Comparison of ENCODE assay signal across 36 cellular contexts in genomic region chr12:84811291-84811690, GRCh38.
"Had no signal": no experiment of that assay in that cellular context is flagged by ENCODE, and none has a peak within 500 bp of the region (broad histone marks: within the 10 kb centered on the region; RNA-seq: fewer than 3 reads in every experiment).

No MANE protein-coding gene starts in this region.

- H3K9me3 Mint-ChIP-seq: activated CD4-positive, alpha-beta memory T cell treated with anti-CD3 and anti-CD28 coated beads, Interleukin-2, amount 10 ng/mL, durations not matched to agents 7 days and 5 days; activated naive CD8-positive, alpha-beta T cell treated with anti-CD3 and anti-CD28 coated beads for 36 hours; activated T-cell treated with anti-CD3 and anti-CD28 coated beads, Interleukin-2, amount 50 U/mL, for 72 hours; activated T-helper 17 cell treated with anti-CD3 and anti-CD28 coated beads, Interleukin-2, amount 50 U/mL, for 72 hours had no signal

- FAIRE-seq: bronchial epithelial cell had no signal

- H3K4me3 Mint-ChIP-seq: activated CD4-positive, alpha-beta memory T cell treated with anti-CD3 and anti-CD28 coated beads, Interleukin-2, amount 10 ng/mL, durations not matched to agents 7 days and 5 days; activated CD8-positive, alpha-beta memory T cell treated with anti-CD3 and anti-CD28 coated beads, Interleukin-2, amount 10 ng/mL, durations not matched to agents 7 days and 5 days; activated naive CD8-positive, alpha-beta T cell treated with anti-CD3 and anti-CD28 coated beads for 36 hours; activated T-cell treated with anti-CD3 and anti-CD28 coated beads, Interleukin-2, amount 50 U/mL, for 72 hours; activated T-helper 17 cell treated with anti-CD3 and anti-CD28 coated beads, Interleukin-2, amount 50 U/mL, for 72 hours had no signal

- H3K36me3 Mint-ChIP-seq: activated CD8-positive, alpha-beta memory T cell treated with anti-CD3 and anti-CD28 coated beads, Interleukin-2, amount 10 ng/mL, durations not matched to agents 7 days and 5 days; activated naive CD8-positive, alpha-beta T cell treated with anti-CD3 and anti-CD28 coated beads for 36 hours had no signal

- H3K27ac Mint-ChIP-seq: activated CD4-positive, alpha-beta memory T cell treated with anti-CD3 and anti-CD28 coated beads, Interleukin-2, amount 10 ng/mL, durations not matched to agents 7 days and 5 days; activated CD8-positive, alpha-beta memory T cell treated with anti-CD3 and anti-CD28 coated beads, Interleukin-2, amount 10 ng/mL, durations not matched to agents 7 days and 5 days; activated naive CD8-positive, alpha-beta T cell treated with anti-CD3 and anti-CD28 coated beads for 36 hours; activated T-cell treated with anti-CD3 and anti-CD28 coated beads, Interleukin-2, amount 50 U/mL, for 72 hours; activated T-helper 17 cell treated with anti-CD3 and anti-CD28 coated beads, Interleukin-2, amount 50 U/mL, for 72 hours had no signal

- ATAC-seq: activated CD8-positive, alpha-beta memory T cell treated with anti-CD3 and anti-CD28 coated beads, Interleukin-2, amount 10 ng/mL, durations not matched to agents 7 days and 5 days; activated T-cell treated with anti-CD3 and anti-CD28 coated beads, Interleukin-2, amount 50 U/mL, for 72 hours; activated T-helper 17 cell treated with anti-CD3 and anti-CD28 coated beads, Interleukin-2, amount 50 U/mL, for 72 hours; body of pancreas; PC-3 had no signal

- H3K4me1 Mint-ChIP-seq: activated CD4-positive, alpha-beta memory T cell treated with anti-CD3 and anti-CD28 coated beads, Interleukin-2, amount 10 ng/mL, durations not matched to agents 7 days and 5 days; activated CD8-positive, alpha-beta memory T cell treated with anti-CD3 and anti-CD28 coated beads, Interleukin-2, amount 10 ng/mL, durations not matched to agents 7 days and 5 days; activated naive CD8-positive, alpha-beta T cell treated with anti-CD3 and anti-CD28 coated beads for 36 hours; activated T-helper 17 cell treated with anti-CD3 and anti-CD28 coated beads, Interleukin-2, amount 50 U/mL, for 72 hours had no signal

- H3K9me3 ChIP-seq: ascending aorta, body of pancreas, Peyer's patch had no signal

- H3K4me1 ChIP-seq: ascending aorta, body of pancreas, Peyer's patch had no signal

- H3K27me3 ChIP-seq: ascending aorta, body of pancreas, Peyer's patch had no signal

- H3K27ac ChIP-seq: ascending aorta, body of pancreas, Peyer's patch, WERI-Rb-1 had no signal

- H3K4me3 ChIP-seq: ascending aorta, body of pancreas, Peyer's patch had no signal

- DNase-seq: activated CD4-positive, alpha-beta memory T cell treated with anti-CD3 and anti-CD28 coated beads, Interleukin-2, amount 10 ng/mL, durations not matched to agents 7 days and 5 days; activated CD4-positive, alpha-beta T cell treated with anti-CD3 and anti-CD28 coated beads for 1 hour; activated CD4-positive, alpha-beta T cell treated with anti-CD3 and anti-CD28 coated beads for 48 hours; activated CD4-positive, CD25-positive, alpha-beta regulatory T cell; activated CD8-positive, alpha-beta memory T cell treated with anti-CD3 and anti-CD28 coated beads for 24 hours; activated CD8-positive, alpha-beta memory T cell treated with anti-CD3 and anti-CD28 coated beads, Interleukin-2, amount 10 ng/mL, durations not matched to agents 7 days and 5 days; activated CD8-positive, alpha-beta memory T cell treated with anti-CD3 and anti-CD28 coated beads, Interleukin-2, amount 50 U/mL, for 48 hours; activated effector memory CD4-positive, alpha-beta T cell treated with anti-CD3 and anti-CD28 coated beads, Interleukin-2, amount 50 U/mL, for 16 hours; activated naive CD4-positive, alpha-beta T cell; activated naive CD4-positive, alpha-beta T cell treated with anti-CD3 and anti-CD28 coated beads, Interleukin-2, amount 50 U/mL, for 16 hours; activated naive CD8-positive, alpha-beta T cell treated with anti-CD3 and anti-CD28 coated beads for 36 hours; activated T-cell treated with anti-CD3 and anti-CD28 coated beads, Interleukin-2, amount 50 U/mL, for 72 hours; amygdala; body of pancreas; caudate nucleus; cerebellar nuclear complex; MM.1S; MV-4-11; NCI-H1092; NCI-H1436 treated with DMSO at 0.1 percent for 48 hours; NCI-H1694 treated with DMSO at 0.1 percent for 48 hours; NCI-H2029; NCI-H345; NCI-H526; NCI-H748 treated with DMSO at 0.1 percent for 48 hours; NK-92 treated with Interleukin-12 subunit alpha and Interleukin-12 subunit beta, amount 100 ng/mL, for 24 hours; PC-3; Peyer's patch; RPMI8226; SIG-M5; SW 1271; T1000; WERI-Rb-1 had no signal

- H3K27me3 Mint-ChIP-seq: activated CD8-positive, alpha-beta memory T cell treated with anti-CD3 and anti-CD28 coated beads, Interleukin-2, amount 10 ng/mL, durations not matched to agents 7 days and 5 days; activated naive CD8-positive, alpha-beta T cell treated with anti-CD3 and anti-CD28 coated beads for 36 hours had no signal

- H3K36me3 ChIP-seq: ascending aorta, Peyer's patch, WERI-Rb-1 had no signal
